Comparison of ENCODE assay signal across 12 cellular contexts in the genomic region with DNA sequence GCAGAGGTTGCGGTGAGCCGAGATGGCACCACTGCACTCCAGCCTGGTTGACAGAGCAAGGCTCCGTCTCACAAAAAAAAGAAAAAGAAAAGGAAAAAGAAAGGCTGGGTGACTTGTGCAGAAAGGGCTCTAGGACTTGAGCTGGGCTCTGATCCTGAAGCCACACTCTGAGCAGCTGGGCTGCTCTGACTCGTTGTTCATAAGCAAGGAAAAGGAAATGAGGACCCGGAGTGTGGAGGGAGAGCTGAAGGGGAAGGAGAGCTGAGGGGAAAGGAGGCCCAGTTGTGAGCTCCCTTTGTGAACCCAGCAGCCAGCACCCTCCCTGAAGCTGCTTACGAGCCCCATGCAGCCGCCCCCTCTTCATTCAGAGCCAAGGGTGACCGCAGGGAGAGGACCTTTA. TPM values are rescaled to one million over a fixed set of nuclear protein-coding genes. Genes with fewer than 3 reads are reported as not detected.
DNase-seq lines count a peak whose midpoint lies in the region; ATAC-seq and TF ChIP-seq lines count a peak whose summit lies in the region.
"Had no signal": no experiment of that assay in that cellular context is flagged by ENCODE, and none has a peak within 500 bp of the region (broad histone marks: within the 10 kb centered on the region; RNA-seq: fewer than 3 reads in every experiment).

No MANE protein-coding gene starts in this region.

- no peak for ATAC-seq in gastrocnemius medialis
- ATAC-seq in GM18511 (IDR thresholded peaks at IDR 0.05; ENCODE audit: unreplicated experiment) = no peak
- no peak for ATAC-seq in GM21526 (IDR thresholded peaks at IDR 0.05; ENCODE audit: low FRiP score, unreplicated experiment)

- in situ Hi-C loops in gastrocnemius medialis (cut with MboI; ENCODE audit: low sequenced_read_pairs in 4 of 4) = loop anchor here in 2 of 4 donors (10.0 to 25.0 kb wide), 3 partner anchors 58 to 160 kb away; a partner anchor contains a TSS

- H3K4me2 ChIP-seq in DOHH2 (ENCODE audit: low read length) = peak overlapping the region; percentile 61

- peak overlapping the region; percentile 43 for H3K4me3 ChIP-seq in DOHH2 (ENCODE audit: low read length)
- H3K4me3 ChIP-seq in NT2/D1 (ENCODE audit: insufficient read length, low read depth) = no peak overlapping the region
- no peak overlapping the region for H3K4me3 ChIP-seq in effector memory CD4-positive, alpha-beta T cell (ENCODE audit: insufficient read depth, low read depth, low read length, poor library complexity, severe bottlenecking)
- H3K4me3 ChIP-seq in gastrocnemius medialis = no peak overlapping the region
- H3K4me3 ChIP-seq: ovary had no signal

- H3K27ac ChIP-seq in DOHH2 (ENCODE audit: low read depth, low read length) (peak overlapping the region; percentile 66), gastrocnemius medialis (peak overlapping the region in 3 of 4 donors; percentile 37 to 76 (median 63))
- H3K27ac ChIP-seq in effector memory CD4-positive, alpha-beta T cell (ENCODE audit: insufficient read depth, low read length, poor library complexity, severe bottlenecking) = peak overlapping the region; percentile 59

- TF ChIP-seq CTCF in DOHH2 (IDR thresholded peaks at IDR 0.05; ENCODE audit: low read depth, low read length, poor library complexity, severe bottlenecking) = no peak
- TF ChIP-seq CTCF in gastrocnemius medialis (IDR thresholded peaks at IDR 0.05 in 4 of 5, conservative IDR thresholded peaks at IDR 0.05 in 1 of 5) = no peak

- H3K36me3 ChIP-seq in DOHH2 (ENCODE audit: control insufficient read depth, low read length) (peaks cover 87% of the 10 kb centered on the region), NT2/D1 (ENCODE audit: insufficient read depth, insufficient read length, low read length) (peaks cover 65% of the 10 kb centered on the region), gastrocnemius medialis (peaks cover 0 to 45% of the 10 kb centered on the region in 2 donors)
- peaks cover 12% of the 10 kb centered on the region for H3K36me3 ChIP-seq in effector memory CD4-positive, alpha-beta T cell (ENCODE audit: control insufficient read depth, insufficient read depth, low read length)
- H3K36me3 ChIP-seq: ovary had no signal

- H3K79me2 ChIP-seq in DOHH2 (ENCODE audit: control insufficient read depth, low read length) = no peaks in the 10 kb centered on the region

- 0 out of 2 replicates have a peak, but pooled peaks cover 6% of the 10 kb centered on the region for H3F3A ChIP-seq in DOHH2 (ENCODE audit: control insufficient read depth, insufficient read depth)

- intact Hi-C loops in gastrocnemius medialis (cut with DNase I; ENCODE audit: low total_unique reads) = loop anchor here (5.0 kb wide), 1 partner anchor 50 kb away; a partner anchor contains a TSS

- no peak for DNase-seq in NT2/D1 (ENCODE audit: low read depth, low spot score)
- no peak for DNase-seq in effector memory CD4-positive, alpha-beta T cell
- DNase-seq in gastrocnemius medialis = no peak
- no peak for DNase-seq in HK-2 (ENCODE audit: unreplicated experiment)
- no peak for DNase-seq in COLO668 (lab: John Stamatoyannopoulos, UW; ENCODE audit: unreplicated experiment)
- DNase-seq: DMS53, glutamatergic neuron, NCI-H82 had no signal

- no peaks in the 10 kb centered on the region for H3K9me2 ChIP-seq in DOHH2 (replicated peaks; ENCODE audit: control insufficient read depth, low read length)

- H3K9ac ChIP-seq in NT2/D1 (ENCODE audit: insufficient read length, low read depth) = peak overlapping the region; percentile 32

- H3K9me3 ChIP-seq in DOHH2 (ENCODE audit: control insufficient read depth, insufficient read depth, low read length) (no peaks in the 10 kb centered on the region), NT2/D1 (ENCODE audit: insufficient read depth, low read length) (no peaks in the 10 kb centered on the region), gastrocnemius medialis (no peaks in the 10 kb centered on the region)
- H3K9me3 ChIP-seq in effector memory CD4-positive, alpha-beta T cell (ENCODE audit: control insufficient read depth, low read length) = no peaks in the 10 kb centered on the region
- H3K9me3 ChIP-seq: ovary had no signal

- H3K4me1 ChIP-seq in DOHH2 (ENCODE audit: control insufficient read depth, low read length) = peaks cover 41% of the 10 kb centered on the region
- peaks cover 11% of the 10 kb centered on the region for H3K4me1 ChIP-seq in NT2/D1 (ENCODE audit: insufficient read depth, insufficient read length)
- peaks cover 45% of the 10 kb centered on the region for H3K4me1 ChIP-seq in effector memory CD4-positive, alpha-beta T cell (ENCODE audit: control insufficient read depth, insufficient read depth, low read length, poor library complexity, severe bottlenecking)
- H3K4me1 ChIP-seq in gastrocnemius medialis = peaks cover 14 to 15% of the 10 kb centered on the region in 2 donors

- H3K27me3 ChIP-seq in DOHH2 (ENCODE audit: control insufficient read depth, low read length) (no peaks in the 10 kb centered on the region), NT2/D1 (ENCODE audit: insufficient read depth, insufficient read length) (no peaks in the 10 kb centered on the region), gastrocnemius medialis (no peaks in the 10 kb centered on the region)
- H3K27me3 ChIP-seq in effector memory CD4-positive, alpha-beta T cell (replicated peaks; ENCODE audit: control insufficient read depth, insufficient read depth, low read length, poor library complexity, severe bottlenecking) = no peaks in the 10 kb centered on the region
- H3K27me3 ChIP-seq: ovary had no signal

- no peaks in the 10 kb centered on the region for H4K20me1 ChIP-seq in DOHH2 (ENCODE audit: control insufficient read depth, insufficient read depth, low read depth, low read length)

- TF ChIP-seq POLR2A in gastrocnemius medialis (IDR thresholded peaks at IDR 0.05) = no peak

RNA-seq across cellular contexts. Expression of a gene that starts 12.4 kb away (rescaled TPM):
- total RNA-seq in gastrocnemius medialis = 1 to 10 TPM in 3 of 4 donors, not detected in 1; 1.1 to 1.8 (median 1.6) TPM

RNA-seq across cellular contexts. Expression of a gene that starts 18.5 kb away (rescaled TPM):
- 10 to 100 TPM; 39.0 to 48.8 (median 45.0) TPM for total RNA-seq in gastrocnemius medialis

RNA-seq across cellular contexts. Expression of a gene that starts 31.4 kb away (rescaled TPM):
- total RNA-seq in gastrocnemius medialis = 10 to 100 TPM; 10.3 to 28.7 (median 16.6) TPM

RNA-seq across cellular contexts. Expression of a gene that starts 47.2 kb away (rescaled TPM):
- not detected for total RNA-seq in gastrocnemius medialis

RNA-seq across cellular contexts. Expression of a gene that starts 48.3 kb away (rescaled TPM):
- total RNA-seq in gastrocnemius medialis = 1,000 to 10,000 TPM in 3 of 4 donors, 100 to 1,000 TPM in 1; 561 to 1,888 (median 1,101) TPM
